In genomic region chr3:51588724-51589123, GRCh38 we compare ENCODE assay signal across 20 cellular contexts. TPM values are rescaled to one million over a fixed set of nuclear protein-coding genes. Genes with fewer than 3 reads are reported as not detected.
A peak's percentile ranks its signal among the peaks of the same experiment; 100 is the strongest.
DNase-seq lines count a peak whose midpoint lies in the region; ATAC-seq and TF ChIP-seq lines count a peak whose summit lies in the region.
"Had no signal": no experiment of that assay in that cellular context is flagged by ENCODE, and none has a peak within 500 bp of the region (broad histone marks: within the 10 kb centered on the region; RNA-seq: fewer than 3 reads in every experiment).

No MANE protein-coding gene starts in this region.

- no peak overlapping the region for H3K4me3 ChIP-seq in NB4 (ENCODE audit: low read depth, low read length)
- H3K4me3 ChIP-seq: colonic mucosa, left ventricle myocardium inferior, SK-N-MC, tibial nerve had no signal

- H3K36me3 Mint-ChIP-seq in activated T-cell treated with anti-CD3 and anti-CD28 coated beads, Interleukin-2, amount 50 U/mL, for 24 hours (ENCODE audit: low read depth) = peaks cover 72% of the 10 kb centered on the region
- peaks cover 37% of the 10 kb centered on the region for H3K36me3 Mint-ChIP-seq in activated T-cell treated with anti-CD3 and anti-CD28 coated beads, Interleukin-2, amount 50 U/mL, for 4 hours (ENCODE audit: insufficient read depth)
- peaks cover 23% of the 10 kb centered on the region for H3K36me3 Mint-ChIP-seq in effector memory CD8-positive, alpha-beta T cell (ENCODE audit: insufficient read depth)
- H3K36me3 Mint-ChIP-seq in stimulated activated memory B cell treated with anti-CD40 and anti-IgM and Interleukin-4, amounts not matched to agents 10 μg/mL and 1 μg/mL and 100 μg/mL, for 72 hours = peaks cover 36% of the 10 kb centered on the region

- ATAC-seq in activated T-cell treated with anti-CD3 and anti-CD28 coated beads, Interleukin-2, amount 50 U/mL, for 4 hours = no peak
- no peak for ATAC-seq in effector memory CD8-positive, alpha-beta T cell (replicated peaks)
- ATAC-seq in stimulated activated memory B cell treated with anti-CD40 and anti-IgM and Interleukin-4, amounts not matched to agents 10 μg/mL and 1 μg/mL and 100 μg/mL, for 72 hours = no peak
- ATAC-seq in HG03045 (IDR thresholded peaks at IDR 0.05; ENCODE audit: unreplicated experiment) = no peak
- ATAC-seq: HCT116 had no signal

- no peak for DNase-seq in activated T-cell treated with anti-CD3 and anti-CD28 coated beads, Interleukin-2, amount 50 U/mL, for 24 hours
- no peak for DNase-seq in activated T-cell treated with anti-CD3 and anti-CD28 coated beads, Interleukin-2, amount 50 U/mL, for 4 hours
- DNase-seq in NB4 (ENCODE audit: low read depth) (peak; percentile 10), putamen (ENCODE audit: low spot score) (no peak), foreskin melanocyte (no peak)
- no peak for DNase-seq in effector memory CD8-positive, alpha-beta T cell
- DNase-seq: colonic mucosa; DMS79; left ventricle myocardium inferior; NCI-H1105 treated with DMSO at 0.1 percent for 48 hours; NCI-H2107; NCI-H510A treated with DMSO at 0.1 percent for 48 hours; small intestine; stimulated activated CD4-positive, alpha-beta T cell treated with anti-CD3 and anti-CD28 coated beads, Interleukin-2, amount 100 ng/mL, for 48 hours had no signal

- H3K9me3 Mint-ChIP-seq in activated T-cell treated with anti-CD3 and anti-CD28 coated beads, Interleukin-2, amount 50 U/mL, for 24 hours = no peaks in the 10 kb centered on the region
- no peaks in the 10 kb centered on the region for H3K9me3 Mint-ChIP-seq in activated T-cell treated with anti-CD3 and anti-CD28 coated beads, Interleukin-2, amount 50 U/mL, for 4 hours
- no peaks in the 10 kb centered on the region for H3K9me3 Mint-ChIP-seq in effector memory CD8-positive, alpha-beta T cell
- no peaks in the 10 kb centered on the region for H3K9me3 Mint-ChIP-seq in stimulated activated memory B cell treated with anti-CD40 and anti-IgM and Interleukin-4, amounts not matched to agents 10 μg/mL and 1 μg/mL and 100 μg/mL, for 72 hours
- H3K9me3 Mint-ChIP-seq: stimulated activated naive CD8-positive, alpha-beta T cell treated with anti-CD3 and anti-CD28 coated beads, Interleukin-15, Interleukin-2, amounts not matched to agents 100 ng/mL and 50 ng/mL, for 24 hours had no signal

- no peaks in the 10 kb centered on the region for H3K27me3 Mint-ChIP-seq in activated T-cell treated with anti-CD3 and anti-CD28 coated beads, Interleukin-2, amount 50 U/mL, for 24 hours
- H3K27me3 Mint-ChIP-seq in activated T-cell treated with anti-CD3 and anti-CD28 coated beads, Interleukin-2, amount 50 U/mL, for 4 hours (ENCODE audit: low read depth) = no peaks in the 10 kb centered on the region
- no peaks in the 10 kb centered on the region for H3K27me3 Mint-ChIP-seq in effector memory CD8-positive, alpha-beta T cell
- no peaks in the 10 kb centered on the region for H3K27me3 Mint-ChIP-seq in stimulated activated memory B cell treated with anti-CD40 and anti-IgM and Interleukin-4, amounts not matched to agents 10 μg/mL and 1 μg/mL and 100 μg/mL, for 72 hours
- H3K27me3 Mint-ChIP-seq: stimulated activated naive CD8-positive, alpha-beta T cell treated with anti-CD3 and anti-CD28 coated beads, Interleukin-15, Interleukin-2, amounts not matched to agents 100 ng/mL and 50 ng/mL, for 24 hours had no signal

- H3K4me1 Mint-ChIP-seq in activated T-cell treated with anti-CD3 and anti-CD28 coated beads, Interleukin-2, amount 50 U/mL, for 24 hours (ENCODE audit: low read depth) = peaks cover 13% of the 10 kb centered on the region
- H3K4me1 Mint-ChIP-seq in activated T-cell treated with anti-CD3 and anti-CD28 coated beads, Interleukin-2, amount 50 U/mL, for 4 hours (ENCODE audit: low read depth) = peaks cover 14% of the 10 kb centered on the region
- H3K4me1 Mint-ChIP-seq in effector memory CD8-positive, alpha-beta T cell (ENCODE audit: low read depth in 2 of 2) = peaks cover 8 to 16% of the 10 kb centered on the region in 2 donors
- peaks cover 10% of the 10 kb centered on the region for H3K4me1 Mint-ChIP-seq in stimulated activated memory B cell treated with anti-CD40 and anti-IgM and Interleukin-4, amounts not matched to agents 10 μg/mL and 1 μg/mL and 100 μg/mL, for 72 hours

- H3K27ac Mint-ChIP-seq in activated T-cell treated with anti-CD3 and anti-CD28 coated beads, Interleukin-2, amount 50 U/mL, for 24 hours = peak overlapping the region; percentile 17
- peak overlapping the region; percentile 15 to 76 for H3K27ac Mint-ChIP-seq in effector memory CD8-positive, alpha-beta T cell
- peak overlapping the region; percentile 5 for H3K27ac Mint-ChIP-seq in stimulated activated memory B cell treated with anti-CD40 and anti-IgM and Interleukin-4, amounts not matched to agents 10 μg/mL and 1 μg/mL and 100 μg/mL, for 72 hours
- H3K27ac Mint-ChIP-seq: stimulated activated naive CD8-positive, alpha-beta T cell treated with anti-CD3 and anti-CD28 coated beads, Interleukin-15, Interleukin-2, amounts not matched to agents 100 ng/mL and 50 ng/mL, for 24 hours had no signal

- no peak for TF ChIP-seq CTCF in NB4 (IDR thresholded peaks at IDR 0.05; ENCODE audit: low read depth, low read length)

- TF ChIP-seq POLR2A in NB4 (IDR thresholded peaks at IDR 0.05; ENCODE audit: extremely low read depth, insufficient read length) = no peak

- H3K4me3 Mint-ChIP-seq in activated T-cell treated with anti-CD3 and anti-CD28 coated beads, Interleukin-2, amount 50 U/mL, for 24 hours = no peak overlapping the region
- no peak overlapping the region for H3K4me3 Mint-ChIP-seq in activated T-cell treated with anti-CD3 and anti-CD28 coated beads, Interleukin-2, amount 50 U/mL, for 4 hours
- no peak overlapping the region for H3K4me3 Mint-ChIP-seq in effector memory CD8-positive, alpha-beta T cell
- no peak overlapping the region for H3K4me3 Mint-ChIP-seq in stimulated activated memory B cell treated with anti-CD40 and anti-IgM and Interleukin-4, amounts not matched to agents 10 μg/mL and 1 μg/mL and 100 μg/mL, for 72 hours
- H3K4me3 Mint-ChIP-seq: stimulated activated naive CD8-positive, alpha-beta T cell treated with anti-CD3 and anti-CD28 coated beads, Interleukin-15, Interleukin-2, amounts not matched to agents 100 ng/mL and 50 ng/mL, for 24 hours had no signal

RNA-seq across cellular contexts. Expression of gene RAD54L2, which starts 50.2 kb away (rescaled TPM):
- total RNA-seq in activated T-cell treated with anti-CD3 and anti-CD28 coated beads, Interleukin-2, amount 50 U/mL, for 4 hours = 10 to 100 TPM; 35.1 to 40.5 (median 37.4) TPM
